In the genomic region with DNA sequence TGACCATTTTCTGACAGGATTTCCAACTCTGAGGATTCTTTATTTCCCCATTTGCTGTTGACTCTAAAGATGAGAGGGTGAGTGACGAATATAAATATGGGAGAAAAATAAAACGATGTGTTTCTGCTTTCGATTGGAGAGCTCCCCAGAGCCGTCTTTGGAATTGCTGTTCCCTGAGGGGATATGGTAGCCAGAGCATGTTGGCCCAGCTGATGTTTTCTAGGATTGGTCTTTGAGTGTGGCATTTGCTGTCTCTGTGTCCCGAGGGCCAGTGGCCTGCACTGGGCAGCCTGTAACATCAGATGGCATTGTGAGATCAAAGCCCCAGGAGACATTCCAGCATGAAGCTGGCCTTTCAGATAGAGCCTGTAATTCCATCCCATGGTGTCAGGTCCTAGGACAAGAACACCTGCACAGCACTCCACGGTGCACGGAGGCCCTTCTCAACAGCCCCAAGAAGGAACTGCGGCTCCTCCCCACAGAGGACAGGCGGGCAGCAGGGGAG, we compare ENCODE assay signal across 1 cellular context.
TF ChIP-seq lines count a peak whose summit lies in the region.

No MANE protein-coding gene starts in this region.

TF ChIP-seq in IMR-90, 13 proteins besides CTCF, POLR2A, EP300 and RAD21 (continued from another document):
- TF ChIP-seq ELK1 (IDR thresholded peaks at IDR 0.05; ENCODE audit: borderline replicate concordance, low read depth, low read length), result no peak
